Comparison of ENCODE assay signal across 6 cellular contexts in the genomic region with DNA sequence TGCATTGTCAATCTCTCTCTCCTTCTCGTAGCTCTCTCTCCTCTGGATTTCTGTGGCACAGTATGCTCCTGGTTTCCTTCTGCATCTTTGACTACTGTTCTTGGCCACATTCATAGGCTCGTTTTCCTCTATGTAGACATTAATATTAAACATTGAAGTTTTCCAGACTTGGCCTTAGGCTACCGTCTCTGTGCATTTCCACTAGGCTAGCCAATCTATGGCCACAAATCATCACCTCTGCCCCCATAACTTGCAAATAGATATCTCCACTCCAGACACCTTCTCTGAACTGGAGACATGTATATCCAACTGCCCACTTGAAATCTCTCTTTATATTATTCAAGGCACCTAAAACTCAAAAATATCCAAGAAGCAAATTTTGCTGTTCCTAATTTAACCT.
"Had no signal": no experiment of that assay in that cellular context is flagged by ENCODE, and none has a peak within 500 bp of the region (broad histone marks: within the 10 kb centered on the region; RNA-seq: fewer than 3 reads in every experiment).

No MANE protein-coding gene starts in this region.

- H3K27ac ChIP-seq: HL-60 had no signal

- DNase-seq: IMR-90, KBM-7, KG1 had no signal

- ATAC-seq: HepG2, K562 had no signal

- H3K4me3 ChIP-seq: K562 had no signal
